15 cellular contexts compared by ENCODE assay signal in genomic region chr1:112304612-112305011, GRCh38.
A peak's percentile ranks its signal among the peaks of the same experiment; 100 is the strongest.
DNase-seq lines count a peak whose midpoint lies in the region; FAIRE-seq and TF ChIP-seq lines count a peak whose summit lies in the region.
"Had no signal": no experiment of that assay in that cellular context is flagged by ENCODE, and none has a peak within 500 bp of the region (broad histone marks: within the 10 kb centered on the region; RNA-seq: fewer than 3 reads in every experiment).

No MANE protein-coding gene starts in this region.

- POLR2A ChIA-PET in HEK293T (lab: Yijun Ruan, JAX) = no interaction called here
- POLR2A ChIA-PET in H1 (lab: Charles Lee; ENCODE audit: partially characterized antibody) = interaction anchor here (0.6 kb wide), 1 partner anchor 142 kb away, joined by 3 read pairs; no protein-coding TSS in a partner anchor

- TF ChIP-seq EP300 in H1 (IDR thresholded peaks at IDR 0.05; ENCODE audit: borderline replicate concordance in 1 of 2, low read depth in 2 of 2, low read length in 2 of 2) (no peak), stomach (IDR thresholded peaks at IDR 0.05) (no peak)

- FAIRE-seq in H1 (lab: Jason Lieb, UNC) = no peak
- FAIRE-seq: H54 had no signal

- no peak overlapping the region for H3K14ac ChIP-seq in H1 (ENCODE audit: insufficient read length)

- H3K4ac ChIP-seq in H1 (replicated peaks; ENCODE audit: insufficient read length, low read depth, low read length) = no peak overlapping the region

- no peak overlapping the region for H4K91ac ChIP-seq in H1 (replicated peaks; ENCODE audit: insufficient read length, low read length)

- H2BK12ac ChIP-seq in H1 (ENCODE audit: low read depth, low read length) = no peak overlapping the region

- H3K9me3 ChIP-seq in H1 (ENCODE audit: insufficient read depth in 2 of 2, low read depth in 1 of 2, low read length in 1 of 2) = no peaks in the 10 kb centered on the region
- no peaks in the 10 kb centered on the region for H3K9me3 ChIP-seq in stomach
- H3K9me3 ChIP-seq: BLaER1, Caco-2 had no signal

- no peak overlapping the region for H3K9ac ChIP-seq in H1 (replicated peaks in 1 of 4; ENCODE audit: extremely low read depth in 1 of 4, low read depth in 3 of 4, low read length in 3 of 4)
- H3K9ac ChIP-seq: BLaER1 had no signal

- intact Hi-C loops in stomach (cut with DNase I; ENCODE audit: low total_unique reads) = no loop called here

- TF ChIP-seq RAD21 in H1 (IDR thresholded peaks at IDR 0.05 in 1 of 2, conservative IDR thresholded peaks at IDR 0.05 in 1 of 2; ENCODE audit: low read depth in 2 of 2, low read length in 2 of 2) = no peak

- no peak overlapping the region for H2AK5ac ChIP-seq in H1 (ENCODE audit: low read depth, low read length)

- no peaks in the 10 kb centered on the region for H3K36me3 ChIP-seq in H1 (ENCODE audit: control insufficient read depth in 2 of 4, insufficient read depth in 4 of 4, low read length in 3 of 4)
- H3K36me3 ChIP-seq in stomach = no peaks in the 10 kb centered on the region
- H3K36me3 ChIP-seq: BLaER1 had no signal

- no peak overlapping the region for H3K56ac ChIP-seq in H1 (replicated peaks; ENCODE audit: insufficient read length, low read depth, low read length)

- H3K27ac ChIP-seq in H1 (ENCODE audit: low read depth, low read length) (no peak overlapping the region), stomach (peak overlapping the region in 3 of 5 donors; percentile 28 to 74 (median 36))
- H3K27ac ChIP-seq: 22Rv1, BLaER1 had no signal

- TF ChIP-seq CTCF in H1 (IDR thresholded peaks at IDR 0.05; ENCODE audit: control extremely low read depth in 1 of 3, insufficient read depth in 1 of 3, low read depth in 1 of 3, low read length in 3 of 3) (no peak), stomach (IDR thresholded peaks at IDR 0.05) (no peak)

- H4K20me1 ChIP-seq in H1 (replicated peaks in 1 of 2; ENCODE audit: control insufficient read depth in 1 of 2, insufficient read depth in 2 of 2, low read length in 2 of 2) = no peaks in the 10 kb centered on the region
- H4K20me1 ChIP-seq: BLaER1 had no signal

- no peaks in the 10 kb centered on the region; the same call in 1 of the 2 replicates for H3K23me2 ChIP-seq in H1 (ENCODE audit: low read depth, low read length)

- H3K18ac ChIP-seq in H1 (ENCODE audit: extremely low read depth, low read length) = 0 out of 2 replicates have a peak overlapping the region, but pooled peaks have one; percentile 12

- H2BK120ac ChIP-seq in H1 (replicated peaks; ENCODE audit: low read depth, low read length) = no peak overlapping the region

- 96% methylated on average over 3 of the region's 3 CpGs; no CpG with 5 or more reads in 1 of the 2 experiments for WGBS in H1 (ENCODE audit: extremely low coverage in 1 of 2, insufficient coverage in 1 of 2, insufficient read length in 1 of 2, insufficient replicate concordance in 2 of 2, low coverage in 1 of 2, low lambda C conversion rate in 2 of 2, missing lambda C conversion rate in 1 of 2), 2 experiments
- WGBS in stomach, 5 donors = 60 to 82% (median 74%) methylated on average over 3 of the region's 3 CpGs

- H3K4me2 ChIP-seq in H1 (ENCODE audit: insufficient read depth in 1 of 2, low read depth in 2 of 2, low read length in 2 of 2) = no peak overlapping the region
- H3K4me2 ChIP-seq: BLaER1 had no signal

- H3K4me3 ChIP-seq in H1 (ENCODE audit: extremely low read depth in 1 of 4, insufficient read depth in 2 of 4, low read depth in 3 of 4, low read length in 4 of 4) (no peak overlapping the region), stomach (no peak overlapping the region)
- H3K4me3 ChIP-seq: BLaER1 had no signal

- no peak overlapping the region for H4K5ac ChIP-seq in H1 (ENCODE audit: insufficient read length, low read depth, low read length)

- H4K8ac ChIP-seq in H1 (ENCODE audit: extremely low read depth, insufficient read depth, low read length) = no peak overlapping the region

- TF ChIP-seq POLR2A in H1 (IDR thresholded peaks at IDR 0.05; ENCODE audit: control extremely low read depth in 1 of 2, low read depth in 2 of 2, low read length in 2 of 2) (no peak), stomach (IDR thresholded peaks at IDR 0.05) (no peak)

- no peaks in the 10 kb centered on the region for H3K79me2 ChIP-seq in H1 (ENCODE audit: control insufficient read depth in 1 of 2, insufficient read depth in 2 of 2, low read length in 2 of 2)

- no peaks in the 10 kb centered on the region for H3K79me1 ChIP-seq in H1 (ENCODE audit: low read depth, low read length)

- no peak overlapping the region for H2BK20ac ChIP-seq in H1 (ENCODE audit: low read length)

- H3K27me3 ChIP-seq in H1 (replicated peaks in 1 of 4; ENCODE audit: control insufficient read depth in 3 of 4, extremely low read depth in 1 of 4, insufficient read depth in 3 of 4, low read length in 3 of 4) (no peaks in the 10 kb centered on the region), stomach (no peaks in the 10 kb centered on the region)
- H3K27me3 ChIP-seq: BLaER1 had no signal

- H3K4me1 ChIP-seq in H1 (replicated peaks in 1 of 4; ENCODE audit: control insufficient read depth in 3 of 4, insufficient read depth in 4 of 4, low read length in 3 of 4) (peaks cover 0 to 3% (median 1%) of the 10 kb centered on the region in 4 experiments; a peak in 2 of 7 replicates), stomach (no peaks in the 10 kb centered on the region)
- H3K4me1 ChIP-seq: BLaER1, Caco-2 had no signal

- no peak overlapping the region for H2BK5ac ChIP-seq in H1 (ENCODE audit: low read depth, low read length)

- DNase-seq in NCI-H510A treated with DMSO at 0.1 percent for 48 hours (lab: John Stamatoyannopoulos, UW) (peak; percentile 11), NCI-H510A (lab: John Stamatoyannopoulos, UW) (no peak), HEK293T (ENCODE audit: extremely low spot score) (no peak), H1 (ENCODE audit: low read depth in 1 of 2, low spot score in 2 of 2) (no peak), stomach (no peak), AG08395 (ENCODE audit: low spot score) (no peak), T-helper 1 cell (no peak)
- DNase-seq: AML-193; Caco-2; CD8-positive, alpha-beta memory T cell; DND-41; GDM1 had no signal

- H2AFZ ChIP-seq in H1 (ENCODE audit: low read length) = no peak overlapping the region

- CTCF ChIA-PET in HEK293T (lab: Yijun Ruan, JAX) = interaction anchor here (0.6 to 0.7 kb wide), 2 partner anchors 55 to 59 kb away, joined by 3 read pairs; no protein-coding TSS in a partner anchor
- CTCF ChIA-PET in H1 (lab: Charles Lee; ENCODE audit: partially characterized antibody) = interaction anchor here (0.7 to 2.4 kb wide), 6 partner anchors 9 to 84 kb away, joined by 3 to 9 read pairs (median 4); no protein-coding TSS in a partner anchor

- H2BK15ac ChIP-seq in H1 (ENCODE audit: low read length) = no peak overlapping the region

- H3K23ac ChIP-seq in H1 (ENCODE audit: insufficient read length) = no peak overlapping the region

TF ChIP-seq in HEK293T, 16 proteins besides CTCF, POLR2A, EP300 and RAD21:
- TF ChIP-seq, protein P1, sequence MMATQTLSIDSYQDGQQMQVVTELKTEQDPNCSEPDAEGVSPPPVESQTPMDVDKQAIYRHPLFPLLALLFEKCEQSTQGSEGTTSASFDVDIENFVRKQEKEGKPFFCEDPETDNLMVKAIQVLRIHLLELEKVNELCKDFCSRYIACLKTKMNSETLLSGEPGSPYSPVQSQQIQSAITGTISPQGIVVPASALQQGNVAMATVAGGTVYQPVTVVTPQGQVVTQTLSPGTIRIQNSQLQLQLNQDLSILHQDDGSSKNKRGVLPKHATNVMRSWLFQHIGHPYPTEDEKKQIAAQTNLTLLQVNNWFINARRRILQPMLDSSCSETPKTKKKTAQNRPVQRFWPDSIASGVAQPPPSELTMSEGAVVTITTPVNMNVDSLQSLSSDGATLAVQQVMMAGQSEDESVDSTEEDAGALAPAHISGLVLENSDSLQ (IDR thresholded peaks at IDR 0.05) = peak; percentile 36; the same call in 1 of the 2 replicates
- no peak for TF ChIP-seq BHLHE40 (IDR thresholded peaks at IDR 0.05; ENCODE audit: borderline replicate concordance)
TF ChIP-seq in HEK293T: peak in this region for 1.

TF ChIP-seq in H1, 55 proteins besides CTCF, POLR2A, EP300 and RAD21 (continues in another document):
- TF ChIP-seq JUN (IDR thresholded peaks at IDR 0.05; ENCODE audit: low read depth, low read length) (no peak), KDM1A (IDR thresholded peaks at IDR 0.05; ENCODE audit: borderline replicate concordance, low read length) (no peak), ASH2L (IDR thresholded peaks at IDR 0.05; ENCODE audit: low read length) (no peak), SIRT6 (IDR thresholded peaks at IDR 0.05; ENCODE audit: low read length) (no peak), EGR1 (IDR thresholded peaks at IDR 0.05; ENCODE audit: borderline replicate concordance, low read depth, low read length) (no peak), YY1 (IDR thresholded peaks at IDR 0.05; ENCODE audit: low read depth, low read length) (no peak), EZH2 (IDR thresholded peaks at IDR 0.05; ENCODE audit: low read depth, low read length, severe bottlenecking) (no peak), TBP (IDR thresholded peaks at IDR 0.05; ENCODE audit: low read depth, low read length) (no peak)
